ENCODE assay signal across 1 cellular context in the genomic region with DNA sequence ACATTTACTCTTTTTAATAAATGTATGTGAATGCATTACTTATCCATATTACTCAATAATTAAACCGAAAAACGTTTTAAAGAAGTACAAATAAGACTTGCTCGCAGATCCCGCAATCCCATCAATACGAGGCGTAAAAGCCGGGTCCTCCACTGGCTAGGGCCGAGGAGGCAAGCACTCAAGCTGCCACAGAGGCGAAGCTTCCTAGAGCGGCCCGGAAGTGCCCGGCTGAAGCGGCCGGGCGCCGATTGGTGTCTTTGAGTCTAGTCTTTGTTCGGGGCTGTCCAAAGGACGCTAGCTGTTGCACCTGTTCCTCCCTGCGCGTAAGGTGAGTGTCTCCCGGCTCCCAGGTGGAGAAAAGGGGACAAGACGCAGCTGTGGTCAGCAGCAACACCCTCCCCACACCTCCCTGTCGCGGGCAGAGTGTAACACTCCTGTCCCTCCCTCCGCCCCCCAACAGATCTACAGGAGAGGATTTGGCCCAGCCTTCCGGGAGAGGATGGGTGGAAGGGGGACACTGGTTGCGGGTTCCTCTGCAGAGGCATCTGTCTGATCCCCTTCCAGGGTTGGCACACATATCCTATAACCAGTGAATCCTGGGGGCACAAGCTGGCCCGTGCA.
TF ChIP-seq lines count a peak whose summit lies in the region.

A gene (plus strand): TSS at position 260 of the 621 bp plus-strand sequence. CDS start 835 bp downstream, outside the sequence.

TF ChIP-seq in HepG2, 621 proteins besides CTCF, POLR2A, EP300 and RAD21 (continued from another document and continues in another):
- TF ChIP-seq, protein P1, sequence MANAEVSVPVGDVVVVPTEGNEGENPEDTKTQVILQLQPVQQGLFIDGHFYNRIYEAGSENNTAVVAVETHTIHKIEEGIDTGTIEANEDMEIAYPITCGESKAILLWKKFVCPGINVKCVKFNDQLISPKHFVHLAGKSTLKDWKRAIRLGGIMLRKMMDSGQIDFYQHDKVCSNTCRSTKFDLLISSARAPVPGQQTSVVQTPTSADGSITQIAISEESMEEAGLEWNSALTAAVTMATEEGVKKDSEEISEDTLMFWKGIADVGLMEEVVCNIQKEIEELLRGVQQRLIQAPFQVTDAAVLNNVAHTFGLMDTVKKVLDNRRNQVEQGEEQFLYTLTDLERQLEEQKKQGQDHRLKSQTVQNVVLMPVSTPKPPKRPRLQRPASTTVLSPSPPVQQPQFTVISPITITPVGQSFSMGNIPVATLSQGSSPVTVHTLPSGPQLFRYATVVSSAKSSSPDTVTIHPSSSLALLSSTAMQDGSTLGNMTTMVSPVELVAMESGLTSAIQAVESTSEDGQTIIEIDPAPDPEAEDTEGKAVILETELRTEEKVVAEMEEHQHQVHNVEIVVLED (CRISPR knock-in tag; IDR thresholded peaks at IDR 0.05; ENCODE audit: borderline replicate concordance) = peak; percentile 56
- TF ChIP-seq, protein P2, sequence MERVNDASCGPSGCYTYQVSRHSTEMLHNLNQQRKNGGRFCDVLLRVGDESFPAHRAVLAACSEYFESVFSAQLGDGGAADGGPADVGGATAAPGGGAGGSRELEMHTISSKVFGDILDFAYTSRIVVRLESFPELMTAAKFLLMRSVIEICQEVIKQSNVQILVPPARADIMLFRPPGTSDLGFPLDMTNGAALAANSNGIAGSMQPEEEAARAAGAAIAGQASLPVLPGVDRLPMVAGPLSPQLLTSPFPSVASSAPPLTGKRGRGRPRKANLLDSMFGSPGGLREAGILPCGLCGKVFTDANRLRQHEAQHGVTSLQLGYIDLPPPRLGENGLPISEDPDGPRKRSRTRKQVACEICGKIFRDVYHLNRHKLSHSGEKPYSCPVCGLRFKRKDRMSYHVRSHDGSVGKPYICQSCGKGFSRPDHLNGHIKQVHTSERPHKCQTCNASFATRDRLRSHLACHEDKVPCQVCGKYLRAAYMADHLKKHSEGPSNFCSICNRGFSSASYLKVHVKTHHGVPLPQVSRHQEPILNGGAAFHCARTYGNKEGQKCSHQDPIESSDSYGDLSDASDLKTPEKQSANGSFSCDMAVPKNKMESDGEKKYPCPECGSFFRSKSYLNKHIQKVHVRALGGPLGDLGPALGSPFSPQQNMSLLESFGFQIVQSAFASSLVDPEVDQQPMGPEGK (CRISPR knock-in tag; IDR thresholded peaks at IDR 0.05) = peak; percentile 31
- TF ChIP-seq ZNF207 (IDR thresholded peaks at IDR 0.05; ENCODE audit: borderline replicate concordance) = no peak
- TF ChIP-seq, protein P3, sequence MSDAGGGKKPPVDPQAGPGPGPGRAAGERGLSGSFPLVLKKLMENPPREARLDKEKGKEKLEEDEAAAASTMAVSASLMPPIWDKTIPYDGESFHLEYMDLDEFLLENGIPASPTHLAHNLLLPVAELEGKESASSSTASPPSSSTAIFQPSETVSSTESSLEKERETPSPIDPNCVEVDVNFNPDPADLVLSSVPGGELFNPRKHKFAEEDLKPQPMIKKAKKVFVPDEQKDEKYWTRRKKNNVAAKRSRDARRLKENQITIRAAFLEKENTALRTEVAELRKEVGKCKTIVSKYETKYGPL (CRISPR knock-in tag; IDR thresholded peaks at IDR 0.05) = no peak
- TF ChIP-seq ZNF703 (CRISPR knock-in tag; IDR thresholded peaks at IDR 0.05; ENCODE audit: borderline replicate concordance) = no peak
- TF ChIP-seq, protein P4, sequence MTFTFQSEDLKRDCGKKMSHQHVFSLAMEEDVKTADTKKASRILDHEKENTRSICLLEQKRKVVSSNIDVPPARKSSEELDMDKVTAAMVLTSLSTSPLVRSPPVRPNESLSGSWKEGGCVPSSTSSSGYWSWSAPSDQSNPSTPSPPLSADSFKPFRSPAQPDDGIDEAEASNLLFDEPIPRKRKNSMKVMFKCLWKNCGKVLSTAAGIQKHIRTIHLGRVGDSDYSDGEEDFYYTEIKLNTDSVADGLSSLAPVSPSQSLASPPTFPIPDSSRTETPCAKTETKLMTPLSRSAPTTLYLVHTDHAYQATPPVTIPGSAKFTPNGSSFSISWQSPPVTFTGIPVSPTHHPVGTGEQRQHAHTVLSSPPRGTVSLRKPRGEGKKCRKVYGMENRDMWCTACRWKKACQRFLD (CRISPR knock-in tag; IDR thresholded peaks at IDR 0.05; ENCODE audit: borderline replicate concordance) = no peak; the same call in 1 of the 2 replicates
- TF ChIP-seq, protein P5, sequence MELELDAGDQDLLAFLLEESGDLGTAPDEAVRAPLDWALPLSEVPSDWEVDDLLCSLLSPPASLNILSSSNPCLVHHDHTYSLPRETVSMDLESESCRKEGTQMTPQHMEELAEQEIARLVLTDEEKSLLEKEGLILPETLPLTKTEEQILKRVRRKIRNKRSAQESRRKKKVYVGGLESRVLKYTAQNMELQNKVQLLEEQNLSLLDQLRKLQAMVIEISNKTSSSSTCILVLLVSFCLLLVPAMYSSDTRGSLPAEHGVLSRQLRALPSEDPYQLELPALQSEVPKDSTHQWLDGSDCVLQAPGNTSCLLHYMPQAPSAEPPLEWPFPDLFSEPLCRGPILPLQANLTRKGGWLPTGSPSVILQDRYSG (CRISPR knock-in tag; IDR thresholded peaks at IDR 0.05) = 0 out of 2 replicates have a peak, but pooled peaks have one; percentile 80
- TF ChIP-seq TBX3 (IDR thresholded peaks at IDR 0.05; ENCODE audit: borderline replicate concordance) = no peak
- peak; percentile 81; the same call in 1 of the 2 replicates for TF ChIP-seq KDM5B (CRISPR knock-in tag; IDR thresholded peaks at IDR 0.05; ENCODE audit: borderline replicate concordance)
- 0 out of 2 replicates have a peak, but pooled peaks have one; percentile 31 for TF ChIP-seq ZBTB7A (CRISPR knock-in tag; IDR thresholded peaks at IDR 0.05)
- TF ChIP-seq, protein P6, sequence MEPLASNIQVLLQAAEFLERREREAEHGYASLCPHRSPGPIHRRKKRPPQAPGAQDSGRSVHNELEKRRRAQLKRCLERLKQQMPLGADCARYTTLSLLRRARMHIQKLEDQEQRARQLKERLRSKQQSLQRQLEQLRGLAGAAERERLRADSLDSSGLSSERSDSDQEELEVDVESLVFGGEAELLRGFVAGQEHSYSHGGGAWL (CRISPR knock-in tag; IDR thresholded peaks at IDR 0.05) = peak; percentile 52; the same call in 1 of the 2 replicates
- TF ChIP-seq DMAP1 (CRISPR knock-in tag; IDR thresholded peaks at IDR 0.05) = peak; percentile 93
- peak; percentile 85 to 89; a peak in 2 of 4 replicates for TF ChIP-seq KLF16 (CRISPR knock-in tag; IDR thresholded peaks at IDR 0.05)
- TF ChIP-seq ZNF331 (CRISPR knock-in tag; IDR thresholded peaks at IDR 0.05) = no peak; the same call in 1 of the 2 replicates
- no peak for TF ChIP-seq ZNF510 (CRISPR knock-in tag; IDR thresholded peaks at IDR 0.05; ENCODE audit: low read depth)
- TF ChIP-seq ZMYM4 (CRISPR knock-in tag; IDR thresholded peaks at IDR 0.05) = peak; percentile 89
- TF ChIP-seq AGO2 (optimal IDR thresholded peaks at IDR 0.05; ENCODE audit: low read depth, low read length) = peak; percentile 75
- TF ChIP-seq ZNF644 (CRISPR knock-in tag; IDR thresholded peaks at IDR 0.05; ENCODE audit: low read depth) = 0 out of 2 replicates have a peak, but pooled peaks have one; percentile 7
- peak; percentile 91 for TF ChIP-seq ZNF891 (CRISPR knock-in tag; IDR thresholded peaks at IDR 0.05)
- no peak for TF ChIP-seq PRPF4 (IDR thresholded peaks at IDR 0.05; ENCODE audit: low read depth, low read length, poor library complexity, severe bottlenecking)
- TF ChIP-seq, protein P7, sequence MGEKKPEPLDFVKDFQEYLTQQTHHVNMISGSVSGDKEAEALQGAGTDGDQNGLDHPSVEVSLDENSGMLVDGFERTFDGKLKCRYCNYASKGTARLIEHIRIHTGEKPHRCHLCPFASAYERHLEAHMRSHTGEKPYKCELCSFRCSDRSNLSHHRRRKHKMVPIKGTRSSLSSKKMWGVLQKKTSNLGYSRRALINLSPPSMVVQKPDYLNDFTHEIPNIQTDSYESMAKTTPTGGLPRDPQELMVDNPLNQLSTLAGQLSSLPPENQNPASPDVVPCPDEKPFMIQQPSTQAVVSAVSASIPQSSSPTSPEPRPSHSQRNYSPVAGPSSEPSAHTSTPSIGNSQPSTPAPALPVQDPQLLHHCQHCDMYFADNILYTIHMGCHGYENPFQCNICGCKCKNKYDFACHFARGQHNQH (CRISPR knock-in tag; IDR thresholded peaks at IDR 0.05) = peak; percentile 99
- TF ChIP-seq, protein P8, sequence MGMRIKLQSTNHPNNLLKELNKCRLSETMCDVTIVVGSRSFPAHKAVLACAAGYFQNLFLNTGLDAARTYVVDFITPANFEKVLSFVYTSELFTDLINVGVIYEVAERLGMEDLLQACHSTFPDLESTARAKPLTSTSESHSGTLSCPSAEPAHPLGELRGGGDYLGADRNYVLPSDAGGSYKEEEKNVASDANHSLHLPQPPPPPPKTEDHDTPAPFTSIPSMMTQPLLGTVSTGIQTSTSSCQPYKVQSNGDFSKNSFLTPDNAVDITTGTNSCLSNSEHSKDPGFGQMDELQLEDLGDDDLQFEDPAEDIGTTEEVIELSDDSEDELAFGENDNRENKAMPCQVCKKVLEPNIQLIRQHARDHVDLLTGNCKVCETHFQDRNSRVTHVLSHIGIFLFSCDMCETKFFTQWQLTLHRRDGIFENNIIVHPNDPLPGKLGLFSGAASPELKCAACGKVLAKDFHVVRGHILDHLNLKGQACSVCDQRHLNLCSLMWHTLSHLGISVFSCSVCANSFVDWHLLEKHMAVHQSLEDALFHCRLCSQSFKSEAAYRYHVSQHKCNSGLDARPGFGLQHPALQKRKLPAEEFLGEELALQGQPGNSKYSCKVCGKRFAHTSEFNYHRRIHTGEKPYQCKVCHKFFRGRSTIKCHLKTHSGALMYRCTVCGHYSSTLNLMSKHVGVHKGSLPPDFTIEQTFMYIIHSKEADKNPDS (CRISPR knock-in tag; IDR thresholded peaks at IDR 0.05) = no peak
- TF ChIP-seq ZNF570 (CRISPR knock-in tag; IDR thresholded peaks at IDR 0.05; ENCODE audit: borderline replicate concordance) = no peak
- TF ChIP-seq RBM22 (optimal IDR thresholded peaks at IDR 0.05; ENCODE audit: low read length) = peak; percentile 63
- 0 out of 2 replicates have a peak, but pooled peaks have one; percentile 52 for TF ChIP-seq TARDBP (CRISPR knock-in tag; IDR thresholded peaks at IDR 0.05)
- TF ChIP-seq ZNF589 (CRISPR knock-in tag; conservative IDR thresholded peaks at IDR 0.05) = 0 out of 2 replicates have a peak, but pooled peaks have one; percentile 71
- TF ChIP-seq CAMTA2 (CRISPR knock-in tag; IDR thresholded peaks at IDR 0.05; ENCODE audit: borderline replicate concordance) = no peak
- no peak for TF ChIP-seq ZNF431 (CRISPR knock-in tag; IDR thresholded peaks at IDR 0.05; ENCODE audit: borderline replicate concordance, low read depth)
- no peak for TF ChIP-seq ZNF354B (CRISPR knock-in tag; IDR thresholded peaks at IDR 0.05)
- TF ChIP-seq, protein P9, sequence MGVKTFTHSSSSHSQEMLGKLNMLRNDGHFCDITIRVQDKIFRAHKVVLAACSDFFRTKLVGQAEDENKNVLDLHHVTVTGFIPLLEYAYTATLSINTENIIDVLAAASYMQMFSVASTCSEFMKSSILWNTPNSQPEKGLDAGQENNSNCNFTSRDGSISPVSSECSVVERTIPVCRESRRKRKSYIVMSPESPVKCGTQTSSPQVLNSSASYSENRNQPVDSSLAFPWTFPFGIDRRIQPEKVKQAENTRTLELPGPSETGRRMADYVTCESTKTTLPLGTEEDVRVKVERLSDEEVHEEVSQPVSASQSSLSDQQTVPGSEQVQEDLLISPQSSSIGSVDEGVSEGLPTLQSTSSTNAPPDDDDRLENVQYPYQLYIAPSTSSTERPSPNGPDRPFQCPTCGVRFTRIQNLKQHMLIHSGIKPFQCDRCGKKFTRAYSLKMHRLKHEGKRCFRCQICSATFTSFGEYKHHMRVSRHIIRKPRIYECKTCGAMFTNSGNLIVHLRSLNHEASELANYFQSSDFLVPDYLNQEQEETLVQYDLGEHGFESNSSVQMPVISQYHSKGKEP (CRISPR knock-in tag; IDR thresholded peaks at IDR 0.05) = no peak
- no peak for TF ChIP-seq SIX1 (CRISPR knock-in tag; IDR thresholded peaks at IDR 0.05; ENCODE audit: borderline replicate concordance)
- no peak for TF ChIP-seq JUNB (CRISPR knock-in tag; IDR thresholded peaks at IDR 0.05; ENCODE audit: borderline replicate concordance)
- TF ChIP-seq ZNF7 (CRISPR knock-in tag; IDR thresholded peaks at IDR 0.05) = no peak
- TF ChIP-seq ZKSCAN8 (CRISPR knock-in tag; IDR thresholded peaks at IDR 0.05; ENCODE audit: borderline replicate concordance) = peak; percentile 80; the same call in 1 of the 2 replicates
- TF ChIP-seq HNRNPUL1 (IDR thresholded peaks at IDR 0.05; ENCODE audit: low read depth, low read length) = no peak
- no peak for TF ChIP-seq U2AF2 (IDR thresholded peaks at IDR 0.05; ENCODE audit: low read depth, low read length)
- peak; percentile 85 for TF ChIP-seq FOXK1 (CRISPR knock-in tag; IDR thresholded peaks at IDR 0.05; ENCODE audit: borderline replicate concordance, low read depth)
- TF ChIP-seq GABPB1 (CRISPR knock-in tag; IDR thresholded peaks at IDR 0.05) = peak; percentile 98
- no peak for TF ChIP-seq ZNF549 (CRISPR knock-in tag; IDR thresholded peaks at IDR 0.05)
- peak; percentile 58; the same call in 1 of the 3 replicates for TF ChIP-seq MXI1 (IDR thresholded peaks at IDR 0.05; ENCODE audit: borderline replicate concordance, low read depth, low read length)
- TF ChIP-seq, protein P10, sequence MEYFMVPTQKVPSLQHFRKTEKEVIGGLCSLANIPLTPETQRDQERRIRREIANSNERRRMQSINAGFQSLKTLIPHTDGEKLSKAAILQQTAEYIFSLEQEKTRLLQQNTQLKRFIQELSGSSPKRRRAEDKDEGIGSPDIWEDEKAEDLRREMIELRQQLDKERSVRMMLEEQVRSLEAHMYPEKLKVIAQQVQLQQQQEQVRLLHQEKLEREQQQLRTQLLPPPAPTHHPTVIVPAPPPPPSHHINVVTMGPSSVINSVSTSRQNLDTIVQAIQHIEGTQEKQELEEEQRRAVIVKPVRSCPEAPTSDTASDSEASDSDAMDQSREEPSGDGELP (IDR thresholded peaks at IDR 0.05; ENCODE audit: borderline replicate concordance, low read depth) = peak; percentile 78; the same call in 1 of the 2 replicates
- peak; percentile 80 for TF ChIP-seq RBM39 (IDR thresholded peaks at IDR 0.05; ENCODE audit: low read depth, low read length, poor library complexity, severe bottlenecking)
- TF ChIP-seq IRF2 (CRISPR knock-in tag; IDR thresholded peaks at IDR 0.05) = peak; percentile 91
- TF ChIP-seq, protein P11, sequence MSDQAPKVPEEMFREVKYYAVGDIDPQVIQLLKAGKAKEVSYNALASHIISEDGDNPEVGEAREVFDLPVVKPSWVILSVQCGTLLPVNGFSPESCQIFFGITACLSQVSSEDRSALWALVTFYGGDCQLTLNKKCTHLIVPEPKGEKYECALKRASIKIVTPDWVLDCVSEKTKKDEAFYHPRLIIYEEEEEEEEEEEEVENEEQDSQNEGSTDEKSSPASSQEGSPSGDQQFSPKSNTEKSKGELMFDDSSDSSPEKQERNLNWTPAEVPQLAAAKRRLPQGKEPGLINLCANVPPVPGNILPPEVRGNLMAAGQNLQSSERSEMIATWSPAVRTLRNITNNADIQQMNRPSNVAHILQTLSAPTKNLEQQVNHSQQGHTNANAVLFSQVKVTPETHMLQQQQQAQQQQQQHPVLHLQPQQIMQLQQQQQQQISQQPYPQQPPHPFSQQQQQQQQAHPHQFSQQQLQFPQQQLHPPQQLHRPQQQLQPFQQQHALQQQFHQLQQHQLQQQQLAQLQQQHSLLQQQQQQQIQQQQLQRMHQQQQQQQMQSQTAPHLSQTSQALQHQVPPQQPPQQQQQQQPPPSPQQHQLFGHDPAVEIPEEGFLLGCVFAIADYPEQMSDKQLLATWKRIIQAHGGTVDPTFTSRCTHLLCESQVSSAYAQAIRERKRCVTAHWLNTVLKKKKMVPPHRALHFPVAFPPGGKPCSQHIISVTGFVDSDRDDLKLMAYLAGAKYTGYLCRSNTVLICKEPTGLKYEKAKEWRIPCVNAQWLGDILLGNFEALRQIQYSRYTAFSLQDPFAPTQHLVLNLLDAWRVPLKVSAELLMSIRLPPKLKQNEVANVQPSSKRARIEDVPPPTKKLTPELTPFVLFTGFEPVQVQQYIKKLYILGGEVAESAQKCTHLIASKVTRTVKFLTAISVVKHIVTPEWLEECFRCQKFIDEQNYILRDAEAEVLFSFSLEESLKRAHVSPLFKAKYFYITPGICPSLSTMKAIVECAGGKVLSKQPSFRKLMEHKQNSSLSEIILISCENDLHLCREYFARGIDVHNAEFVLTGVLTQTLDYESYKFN (CRISPR knock-in tag; conservative IDR thresholded peaks at IDR 0.05) = no peak
